In the genomic region with DNA sequence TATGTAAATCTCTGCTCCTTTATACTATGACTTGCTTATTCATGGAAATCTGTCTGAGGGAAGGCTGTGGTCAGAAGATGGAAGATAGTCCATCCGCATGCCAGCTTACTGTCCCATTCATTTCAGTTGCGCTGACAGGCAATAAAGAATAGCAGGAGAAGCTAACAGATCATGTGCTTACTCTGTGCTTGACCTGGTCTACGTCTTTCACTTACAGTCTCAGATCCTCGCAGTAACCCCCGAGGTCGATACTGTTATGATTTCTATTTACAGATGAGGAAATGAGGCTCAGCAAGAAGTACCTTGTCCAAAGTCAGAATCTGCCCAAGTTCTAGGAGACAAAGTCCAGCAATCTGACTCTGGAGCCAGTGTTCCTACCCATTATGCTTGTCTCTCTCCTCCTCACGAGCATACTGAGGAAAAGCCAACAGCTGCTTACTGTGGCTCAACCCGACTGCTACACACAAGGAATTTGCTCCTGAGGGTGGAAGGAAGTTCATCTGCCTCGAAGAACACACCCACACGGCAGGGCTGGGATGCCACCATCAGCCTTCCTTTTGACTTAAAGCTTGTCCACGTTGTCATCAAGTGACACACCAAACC, we compare ENCODE assay signal across 15 cellular contexts.
DNase-seq lines count a peak whose midpoint lies in the region; ATAC-seq and TF ChIP-seq lines count a peak whose summit lies in the region.
"Had no signal": no experiment of that assay in that cellular context is flagged by ENCODE, and none has a peak within 500 bp of the region (broad histone marks: within the 10 kb centered on the region; RNA-seq: fewer than 3 reads in every experiment).

No MANE protein-coding gene starts in this region.

- no peak overlapping the region for H3K9ac ChIP-seq in GM23248

- no peak for TF ChIP-seq CTCF in fibroblast of villous mesenchyme (IDR thresholded peaks at IDR 0.05; ENCODE audit: insufficient read depth, low read depth, low read length)

- 39 to 40% methylated on average over 11 of the region's 11 CpGs for WGBS in GM23248 (ENCODE audit: low coverage in 1 of 2, low lambda C conversion rate in 2 of 2, missing lambda C conversion rate in 2 of 2), 2 experiments

- peak overlapping the region; percentile 47 for H3K4me2 ChIP-seq in GM23248 (ENCODE audit: unreplicated experiment)

- H3K4me3 Mint-ChIP-seq in naive thymus-derived CD4-positive, alpha-beta T cell: no peak overlapping the region
- H3K4me3 Mint-ChIP-seq: activated T-helper 17 cell treated with anti-CD3 and anti-CD28 coated beads, Interleukin-2, amount 50 U/mL, for 72 hours had no signal

- H3K27me3 ChIP-seq in GM23248 (replicated peaks; ENCODE audit: insufficient read depth) (no peaks in the 10 kb centered on the region), SJCRH30 (no peaks in the 10 kb centered on the region)
- H3K27me3 ChIP-seq in naive thymus-derived CD4-positive, alpha-beta T cell (ENCODE audit: control insufficient read depth in 2 of 2, insufficient read depth in 2 of 2, low read length in 2 of 2): no peaks in the 10 kb centered on the region
- H3K27me3 ChIP-seq: SJSA1 had no signal

- no peak for ATAC-seq in naive thymus-derived CD4-positive, alpha-beta T cell
- ATAC-seq: activated T-helper 17 cell treated with anti-CD3 and anti-CD28 coated beads, Interleukin-2, amount 50 U/mL, for 72 hours; esophagus mucosa had no signal

- CTCF ChIA-PET in naive thymus-derived CD4-positive, alpha-beta T cell (lab: Charles Lee): no interaction called here

- H3K27ac Mint-ChIP-seq in naive thymus-derived CD4-positive, alpha-beta T cell: no peak overlapping the region
- H3K27ac Mint-ChIP-seq: activated T-helper 17 cell treated with anti-CD3 and anti-CD28 coated beads, Interleukin-2, amount 50 U/mL, for 72 hours had no signal

- H3K36me3 Mint-ChIP-seq in naive thymus-derived CD4-positive, alpha-beta T cell: no peaks in the 10 kb centered on the region

- H3K9me3 ChIP-seq in GM23248 (ENCODE audit: low read depth) (no peaks in the 10 kb centered on the region), SJCRH30 (replicated peaks) (no peaks in the 10 kb centered on the region)
- no peaks in the 10 kb centered on the region for H3K9me3 ChIP-seq in naive thymus-derived CD4-positive, alpha-beta T cell (ENCODE audit: control insufficient read depth in 2 of 3, low read length in 3 of 3)
- H3K9me3 ChIP-seq: SJSA1 had no signal

- H2AFZ ChIP-seq in GM23248: peak overlapping the region; percentile 67

- DNase-seq in GM23248 (peak; percentile 38), SJCRH30 (peak; percentile 12 to 27), fibroblast of villous mesenchyme (ENCODE audit: low read depth) (peak; percentile 57), renal cortical epithelial cell (ENCODE audit: low read depth) (peak; percentile 43), NCI-H69 (lab: John Stamatoyannopoulos, UW) (no peak), T-helper 9 cell (no peak)
- DNase-seq in naive thymus-derived CD4-positive, alpha-beta T cell: no peak
- no peak for DNase-seq in activated CD4-positive, alpha-beta T cell treated with anti-CD3 and anti-CD28 coated beads for 4 hours
- DNase-seq: activated CD4-positive, CD25-positive, alpha-beta regulatory T cell treated with anti-CD3 and anti-CD28 coated beads, Interleukin-2, amount 50 U/mL, for 72 hours; C1 segment of cervical spinal cord; caudate nucleus; NCI-H446 had no signal

- no peaks in the 10 kb centered on the region for H3K36me3 ChIP-seq in GM23248 (ENCODE audit: low read depth)
- H3K36me3 ChIP-seq in SJCRH30: no peaks in the 10 kb centered on the region
- no peaks in the 10 kb centered on the region for H3K36me3 ChIP-seq in naive thymus-derived CD4-positive, alpha-beta T cell (ENCODE audit: control insufficient read depth in 2 of 3, insufficient read depth in 3 of 3, low read length in 3 of 3)
- H3K36me3 ChIP-seq: SJSA1 had no signal

- peaks cover 0 to 2% (median 0%) of the 10 kb centered on the region in 11 donors for H3K9me3 Mint-ChIP-seq in naive thymus-derived CD4-positive, alpha-beta T cell
- H3K9me3 Mint-ChIP-seq: activated T-helper 17 cell treated with anti-CD3 and anti-CD28 coated beads, Interleukin-2, amount 50 U/mL, for 72 hours had no signal

- 0 out of 2 replicates have a peak, but pooled peaks cover 11% of the 10 kb centered on the region for H3F3A ChIP-seq in GM23248 (ENCODE audit: insufficient read depth)

- no peaks in the 10 kb centered on the region for H3K4me1 Mint-ChIP-seq in naive thymus-derived CD4-positive, alpha-beta T cell
- H3K4me1 Mint-ChIP-seq: activated T-helper 17 cell treated with anti-CD3 and anti-CD28 coated beads, Interleukin-2, amount 50 U/mL, for 72 hours had no signal

- in situ Hi-C loops in GM23248 (cut with MboI): no loop called here

- H3K4me3 ChIP-seq in GM23248 (peak overlapping the region; percentile 34; the same call in 1 of the 2 replicates), SJCRH30 (no peak overlapping the region), fibroblast of villous mesenchyme (ENCODE audit: low read depth, low read length) (peak overlapping the region; percentile 33)
- H3K4me3 ChIP-seq in naive thymus-derived CD4-positive, alpha-beta T cell (ENCODE audit: low read length): no peak overlapping the region
- H3K4me3 ChIP-seq: SJSA1 had no signal

- H3K27me3 Mint-ChIP-seq in naive thymus-derived CD4-positive, alpha-beta T cell: peaks cover 24 to 45% (median 38%) of the 10 kb centered on the region in 5 donors

- no peaks in the 10 kb centered on the region for H4K20me1 ChIP-seq in GM23248 (ENCODE audit: insufficient read depth)

- no peaks in the 10 kb centered on the region for H3K79me2 ChIP-seq in GM23248 (ENCODE audit: insufficient read depth)

- POLR2A ChIA-PET in naive thymus-derived CD4-positive, alpha-beta T cell (lab: Charles Lee): no interaction called here

- H3K4me1 ChIP-seq in GM23248 (ENCODE audit: insufficient read depth): peaks cover 8% of the 10 kb centered on the region
- no peaks in the 10 kb centered on the region for H3K4me1 ChIP-seq in SJCRH30
- no peaks in the 10 kb centered on the region for H3K4me1 ChIP-seq in naive thymus-derived CD4-positive, alpha-beta T cell (ENCODE audit: control insufficient read depth in 2 of 2, insufficient read depth in 2 of 2, low read length in 2 of 2)

- intact Hi-C loops in naive thymus-derived CD4-positive, alpha-beta T cell (cut with micrococcal nuclease): no loop called here

- H3K9me2 ChIP-seq in GM23248 (ENCODE audit: insufficient read depth): no peaks in the 10 kb centered on the region

- H3K27ac ChIP-seq in GM23248: no peak overlapping the region
- H3K27ac ChIP-seq in SJCRH30: no peak overlapping the region
- H3K27ac ChIP-seq in naive thymus-derived CD4-positive, alpha-beta T cell (ENCODE audit: low read depth, low read length): no peak overlapping the region
- H3K27ac ChIP-seq: SJSA1 had no signal

Comparison
In these comparisons a context has a peak if more than half of its experiments do, and no peak if none do; other contexts are left out.
1. DNase-seq: peak in GM23248 (single experiment), SJCRH30 (2 of 2), fibroblast of villous mesenchyme (single experiment) and renal cortical epithelial cell (single experiment); none in naive thymus-derived CD4-positive, alpha-beta T cell (0 of 9), NCI-H69 (single experiment), activated CD4-positive, alpha-beta T cell treated with anti-CD3 and anti-CD28 coated beads for 4 hours (0 of 2) and T-helper 9 cell (single experiment).
2. H3K4me3 ChIP-seq: peak in GM23248 (single experiment) and fibroblast of villous mesenchyme (single experiment); none in SJCRH30 (single experiment) and naive thymus-derived CD4-positive, alpha-beta T cell (single experiment).